1 cellular context compared by ENCODE assay signal in genomic region chr9:37407468-37407867, GRCh38.
TF ChIP-seq lines count a peak whose summit lies in the region.

No MANE protein-coding gene starts in this region.

TF ChIP-seq in GM23338, 12 proteins besides CTCF, POLR2A, EP300 and RAD21 (continued from another document):
- TF ChIP-seq ZNF462 (CRISPR knock-in tag; IDR thresholded peaks at IDR 0.05) (no peak), STAT1 (IDR thresholded peaks at IDR 0.05; ENCODE audit: unreplicated experiment) (no peak), NANOG (IDR thresholded peaks at IDR 0.05; ENCODE audit: borderline replicate concordance) (no peak), REST (IDR thresholded peaks at IDR 0.05; ENCODE audit: unreplicated experiment) (no peak), ZNF331 (CRISPR knock-in tag; IDR thresholded peaks at IDR 0.05; ENCODE audit: low read depth) (no peak), EZH2 (IDR thresholded peaks at IDR 0.05; ENCODE audit: low read depth, unreplicated experiment) (no peak)
